Comparison of ENCODE assay signal across 1 cellular context in the genomic region with DNA sequence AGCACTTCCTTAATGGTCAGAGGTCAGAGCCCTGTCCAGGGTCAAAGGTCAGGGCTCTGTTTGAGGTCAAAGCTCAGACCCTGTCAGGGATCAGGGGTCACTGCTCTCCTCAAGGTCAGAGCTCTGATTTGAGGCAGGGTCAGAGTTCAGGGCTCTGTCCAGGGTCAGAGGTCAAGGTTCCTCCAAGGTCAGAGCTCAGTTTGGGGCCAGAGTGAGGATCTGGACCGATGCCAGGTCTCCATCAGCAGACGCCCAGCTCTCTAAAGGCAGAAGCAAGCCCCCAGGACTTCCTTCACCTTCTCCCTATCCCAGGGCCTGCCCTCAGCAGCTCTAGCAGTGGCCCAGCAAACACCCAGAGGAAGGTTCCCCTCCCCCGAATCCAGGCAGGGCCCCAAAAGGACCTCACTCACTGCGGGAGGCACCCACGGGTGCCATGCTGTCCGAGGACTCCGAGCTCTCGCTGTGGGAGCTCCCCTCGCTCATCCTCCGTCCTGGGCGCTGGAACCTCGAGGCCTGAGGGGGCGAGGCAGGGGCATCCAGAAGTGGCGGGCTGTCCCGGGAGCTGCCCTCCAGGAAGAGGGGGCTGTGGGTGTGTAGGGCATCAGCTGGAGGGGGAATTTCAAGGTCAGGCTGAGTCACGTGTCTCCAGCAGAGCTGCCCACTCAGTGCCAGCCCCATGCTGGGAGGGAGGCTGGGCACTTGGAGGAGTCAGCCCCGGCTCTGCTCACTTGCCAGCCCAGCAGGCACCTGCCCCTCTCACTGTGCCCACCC.
TF ChIP-seq lines count a peak whose summit lies in the region.

No MANE protein-coding gene starts in this region.

TF ChIP-seq in HepG2, 621 proteins besides CTCF, POLR2A, EP300 and RAD21 (continued from another document):
- TF ChIP-seq, protein P1, sequence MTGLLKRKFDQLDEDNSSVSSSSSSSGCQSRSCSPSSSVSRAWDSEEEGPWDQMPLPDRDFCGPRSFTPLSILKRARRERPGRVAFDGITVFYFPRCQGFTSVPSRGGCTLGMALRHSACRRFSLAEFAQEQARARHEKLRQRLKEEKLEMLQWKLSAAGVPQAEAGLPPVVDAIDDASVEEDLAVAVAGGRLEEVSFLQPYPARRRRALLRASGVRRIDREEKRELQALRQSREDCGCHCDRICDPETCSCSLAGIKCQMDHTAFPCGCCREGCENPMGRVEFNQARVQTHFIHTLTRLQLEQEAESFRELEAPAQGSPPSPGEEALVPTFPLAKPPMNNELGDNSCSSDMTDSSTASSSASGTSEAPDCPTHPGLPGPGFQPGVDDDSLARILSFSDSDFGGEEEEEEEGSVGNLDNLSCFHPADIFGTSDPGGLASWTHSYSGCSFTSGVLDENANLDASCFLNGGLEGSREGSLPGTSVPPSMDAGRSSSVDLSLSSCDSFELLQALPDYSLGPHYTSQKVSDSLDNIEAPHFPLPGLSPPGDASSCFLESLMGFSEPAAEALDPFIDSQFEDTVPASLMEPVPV (CRISPR knock-in tag; IDR thresholded peaks at IDR 0.05) = no peak
- TF ChIP-seq ZNF773 (CRISPR knock-in tag; IDR thresholded peaks at IDR 0.05; ENCODE audit: borderline replicate concordance) (no peak), ESRRA (CRISPR knock-in tag; IDR thresholded peaks at IDR 0.05; ENCODE audit: low read depth) (peak; percentile 93; the same call in 1 of the 2 replicates), HNF4G (IDR thresholded peaks at IDR 0.05; ENCODE audit: borderline replicate concordance, low read depth, low read length) (0 out of 2 replicates have a peak, but pooled peaks have one; percentile 11), HNF4G (CRISPR knock-in tag; IDR thresholded peaks at IDR 0.05; ENCODE audit: borderline replicate concordance, low read depth) (no peak), KMT2B (CRISPR knock-in tag; IDR thresholded peaks at IDR 0.05) (no peak), SYNCRIP (IDR thresholded peaks at IDR 0.05; ENCODE audit: insufficient read depth, low read depth, low read length) (no peak), YY1 (IDR thresholded peaks at IDR 0.05; ENCODE audit: insufficient read depth, insufficient replicate concordance, low read depth, low read length) (no peak), SMAD9 (CRISPR knock-in tag; IDR thresholded peaks at IDR 0.05) (no peak), NR2C2 (CRISPR knock-in tag; IDR thresholded peaks at IDR 0.05; ENCODE audit: borderline replicate concordance) (peak; percentile 91), TOE1 (CRISPR knock-in tag; IDR thresholded peaks at IDR 0.05) (no peak), ZNF331 (CRISPR knock-in tag; IDR thresholded peaks at IDR 0.05) (no peak), NR2F1 (CRISPR knock-in tag; IDR thresholded peaks at IDR 0.05) (peak; percentile 45 to 89), NCOR1 (IDR thresholded peaks at IDR 0.05; ENCODE audit: borderline replicate concordance, low read length) (0 out of 2 replicates have a peak, but pooled peaks have one; percentile 17), HNF4A (CRISPR knock-in tag; IDR thresholded peaks at IDR 0.05) (peak; percentile 72)
- TF ChIP-seq, protein P2, sequence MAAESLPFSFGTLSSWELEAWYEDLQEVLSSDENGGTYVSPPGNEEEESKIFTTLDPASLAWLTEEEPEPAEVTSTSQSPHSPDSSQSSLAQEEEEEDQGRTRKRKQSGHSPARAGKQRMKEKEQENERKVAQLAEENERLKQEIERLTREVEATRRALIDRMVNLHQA (CRISPR knock-in tag; IDR thresholded peaks at IDR 0.05) = no peak
- TF ChIP-seq, protein P3, sequence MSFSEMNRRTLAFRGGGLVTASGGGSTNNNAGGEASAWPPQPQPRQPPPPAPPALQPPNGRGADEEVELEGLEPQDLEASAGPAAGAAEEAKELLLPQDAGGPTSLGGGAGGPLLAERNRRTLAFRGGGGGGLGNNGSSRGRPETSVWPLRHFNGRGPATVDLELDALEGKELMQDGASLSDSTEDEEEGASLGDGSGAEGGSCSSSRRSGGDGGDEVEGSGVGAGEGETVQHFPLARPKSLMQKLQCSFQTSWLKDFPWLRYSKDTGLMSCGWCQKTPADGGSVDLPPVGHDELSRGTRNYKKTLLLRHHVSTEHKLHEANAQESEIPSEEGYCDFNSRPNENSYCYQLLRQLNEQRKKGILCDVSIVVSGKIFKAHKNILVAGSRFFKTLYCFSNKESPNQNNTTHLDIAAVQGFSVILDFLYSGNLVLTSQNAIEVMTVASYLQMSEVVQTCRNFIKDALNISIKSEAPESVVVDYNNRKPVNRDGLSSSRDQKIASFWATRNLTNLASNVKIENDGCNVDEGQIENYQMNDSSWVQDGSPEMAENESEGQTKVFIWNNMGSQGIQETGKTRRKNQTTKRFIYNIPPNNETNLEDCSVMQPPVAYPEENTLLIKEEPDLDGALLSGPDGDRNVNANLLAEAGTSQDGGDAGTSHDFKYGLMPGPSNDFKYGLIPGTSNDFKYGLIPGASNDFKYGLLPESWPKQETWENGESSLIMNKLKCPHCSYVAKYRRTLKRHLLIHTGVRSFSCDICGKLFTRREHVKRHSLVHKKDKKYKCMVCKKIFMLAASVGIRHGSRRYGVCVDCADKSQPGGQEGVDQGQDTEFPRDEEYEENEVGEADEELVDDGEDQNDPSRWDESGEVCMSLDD (CRISPR knock-in tag; IDR thresholded peaks at IDR 0.05; ENCODE audit: borderline replicate concordance) = no peak
- TF ChIP-seq, protein P4, sequence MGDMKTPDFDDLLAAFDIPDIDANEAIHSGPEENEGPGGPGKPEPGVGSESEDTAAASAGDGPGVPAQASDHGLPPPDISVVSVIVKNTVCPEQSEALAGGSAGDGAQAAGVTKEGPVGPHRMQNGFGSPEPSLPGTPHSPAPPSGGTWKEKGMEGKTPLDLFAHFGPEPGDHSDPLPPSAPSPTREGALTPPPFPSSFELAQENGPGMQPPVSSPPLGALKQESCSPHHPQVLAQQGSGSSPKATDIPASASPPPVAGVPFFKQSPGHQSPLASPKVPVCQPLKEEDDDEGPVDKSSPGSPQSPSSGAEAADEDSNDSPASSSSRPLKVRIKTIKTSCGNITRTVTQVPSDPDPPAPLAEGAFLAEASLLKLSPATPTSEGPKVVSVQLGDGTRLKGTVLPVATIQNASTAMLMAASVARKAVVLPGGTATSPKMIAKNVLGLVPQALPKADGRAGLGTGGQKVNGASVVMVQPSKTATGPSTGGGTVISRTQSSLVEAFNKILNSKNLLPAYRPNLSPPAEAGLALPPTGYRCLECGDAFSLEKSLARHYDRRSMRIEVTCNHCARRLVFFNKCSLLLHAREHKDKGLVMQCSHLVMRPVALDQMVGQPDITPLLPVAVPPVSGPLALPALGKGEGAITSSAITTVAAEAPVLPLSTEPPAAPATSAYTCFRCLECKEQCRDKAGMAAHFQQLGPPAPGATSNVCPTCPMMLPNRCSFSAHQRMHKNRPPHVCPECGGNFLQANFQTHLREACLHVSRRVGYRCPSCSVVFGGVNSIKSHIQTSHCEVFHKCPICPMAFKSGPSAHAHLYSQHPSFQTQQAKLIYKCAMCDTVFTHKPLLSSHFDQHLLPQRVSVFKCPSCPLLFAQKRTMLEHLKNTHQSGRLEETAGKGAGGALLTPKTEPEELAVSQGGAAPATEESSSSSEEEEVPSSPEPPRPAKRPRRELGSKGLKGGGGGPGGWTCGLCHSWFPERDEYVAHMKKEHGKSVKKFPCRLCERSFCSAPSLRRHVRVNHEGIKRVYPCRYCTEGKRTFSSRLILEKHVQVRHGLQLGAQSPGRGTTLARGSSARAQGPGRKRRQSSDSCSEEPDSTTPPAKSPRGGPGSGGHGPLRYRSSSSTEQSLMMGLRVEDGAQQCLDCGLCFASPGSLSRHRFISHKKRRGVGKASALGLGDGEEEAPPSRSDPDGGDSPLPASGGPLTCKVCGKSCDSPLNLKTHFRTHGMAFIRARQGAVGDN (CRISPR knock-in tag; IDR thresholded peaks at IDR 0.05) = no peak
- TF ChIP-seq, protein P5, sequence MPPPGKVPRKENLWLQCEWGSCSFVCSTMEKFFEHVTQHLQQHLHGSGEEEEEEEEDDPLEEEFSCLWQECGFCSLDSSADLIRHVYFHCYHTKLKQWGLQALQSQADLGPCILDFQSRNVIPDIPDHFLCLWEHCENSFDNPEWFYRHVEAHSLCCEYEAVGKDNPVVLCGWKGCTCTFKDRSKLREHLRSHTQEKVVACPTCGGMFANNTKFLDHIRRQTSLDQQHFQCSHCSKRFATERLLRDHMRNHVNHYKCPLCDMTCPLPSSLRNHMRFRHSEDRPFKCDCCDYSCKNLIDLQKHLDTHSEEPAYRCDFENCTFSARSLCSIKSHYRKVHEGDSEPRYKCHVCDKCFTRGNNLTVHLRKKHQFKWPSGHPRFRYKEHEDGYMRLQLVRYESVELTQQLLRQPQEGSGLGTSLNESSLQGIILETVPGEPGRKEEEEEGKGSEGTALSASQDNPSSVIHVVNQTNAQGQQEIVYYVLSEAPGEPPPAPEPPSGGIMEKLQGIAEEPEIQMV (CRISPR knock-in tag; IDR thresholded peaks at IDR 0.05; ENCODE audit: low read depth) = no peak
- TF ChIP-seq, protein P6, sequence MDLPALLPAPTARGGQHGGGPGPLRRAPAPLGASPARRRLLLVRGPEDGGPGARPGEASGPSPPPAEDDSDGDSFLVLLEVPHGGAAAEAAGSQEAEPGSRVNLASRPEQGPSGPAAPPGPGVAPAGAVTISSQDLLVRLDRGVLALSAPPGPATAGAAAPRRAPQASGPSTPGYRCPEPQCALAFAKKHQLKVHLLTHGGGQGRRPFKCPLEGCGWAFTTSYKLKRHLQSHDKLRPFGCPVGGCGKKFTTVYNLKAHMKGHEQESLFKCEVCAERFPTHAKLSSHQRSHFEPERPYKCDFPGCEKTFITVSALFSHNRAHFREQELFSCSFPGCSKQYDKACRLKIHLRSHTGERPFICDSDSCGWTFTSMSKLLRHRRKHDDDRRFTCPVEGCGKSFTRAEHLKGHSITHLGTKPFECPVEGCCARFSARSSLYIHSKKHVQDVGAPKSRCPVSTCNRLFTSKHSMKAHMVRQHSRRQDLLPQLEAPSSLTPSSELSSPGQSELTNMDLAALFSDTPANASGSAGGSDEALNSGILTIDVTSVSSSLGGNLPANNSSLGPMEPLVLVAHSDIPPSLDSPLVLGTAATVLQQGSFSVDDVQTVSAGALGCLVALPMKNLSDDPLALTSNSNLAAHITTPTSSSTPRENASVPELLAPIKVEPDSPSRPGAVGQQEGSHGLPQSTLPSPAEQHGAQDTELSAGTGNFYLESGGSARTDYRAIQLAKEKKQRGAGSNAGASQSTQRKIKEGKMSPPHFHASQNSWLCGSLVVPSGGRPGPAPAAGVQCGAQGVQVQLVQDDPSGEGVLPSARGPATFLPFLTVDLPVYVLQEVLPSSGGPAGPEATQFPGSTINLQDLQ (CRISPR knock-in tag; IDR thresholded peaks at IDR 0.05) = no peak
TF ChIP-seq in HepG2: peak in this region for 9.
